In genomic region chr1:87044840-87045239, GRCh38 we compare ENCODE assay signal across 12 cellular contexts.
DNase-seq lines count a peak whose midpoint lies in the region; ATAC-seq and TF ChIP-seq lines count a peak whose summit lies in the region.
"Had no signal": no experiment of that assay in that cellular context is flagged by ENCODE, and none has a peak within 500 bp of the region (broad histone marks: within the 10 kb centered on the region; RNA-seq: fewer than 3 reads in every experiment).

No MANE protein-coding gene starts in this region.

- CTCF ChIA-PET in CD4-positive, alpha-beta T cell (lab: Charles Lee): interaction anchor here (0.8 to 1.4 kb wide), 2 partner anchors 11 to 52 kb away, joined by 3 to 6 read pairs; no protein-coding TSS in a partner anchor
- CTCF ChIA-PET in activated CD4-positive, alpha-beta T cell treated with anti-CD3 and anti-CD28 coated beads, Interleukin-2, amount 10 ng/mL, durations not matched to agents 7 days and 5 days (lab: Charles Lee): interaction anchor here (0.6 to 1.8 kb wide), 4 partner anchors 11 to 340 kb away, joined by 3 to 7 read pairs (median 4); partner anchors contain the start of gene SH3GLB1

- peaks cover 47% of the 10 kb centered on the region for H3K4me1 Mint-ChIP-seq in CD4-positive, alpha-beta T cell (ENCODE audit: low read depth)
- H3K4me1 Mint-ChIP-seq in activated CD4-positive, alpha-beta T cell treated with anti-CD3 and anti-CD28 coated beads, Interleukin-2, amount 10 ng/mL, durations not matched to agents 7 days and 5 days: peaks cover 29% of the 10 kb centered on the region

- H3K27me3 Mint-ChIP-seq in CD4-positive, alpha-beta T cell: no peaks in the 10 kb centered on the region
- H3K27me3 Mint-ChIP-seq in activated CD4-positive, alpha-beta T cell treated with anti-CD3 and anti-CD28 coated beads, Interleukin-2, amount 10 ng/mL, durations not matched to agents 7 days and 5 days: no peaks in the 10 kb centered on the region

- no peaks in the 10 kb centered on the region for H3K36me3 ChIP-seq in spleen
- H3K36me3 ChIP-seq: lower lobe of right lung, upper lobe of right lung had no signal

- peak overlapping the region; percentile 73 for H3K27ac Mint-ChIP-seq in CD4-positive, alpha-beta T cell
- H3K27ac Mint-ChIP-seq in activated CD4-positive, alpha-beta T cell treated with anti-CD3 and anti-CD28 coated beads, Interleukin-2, amount 10 ng/mL, durations not matched to agents 7 days and 5 days: peak overlapping the region; percentile 83

- no peaks in the 10 kb centered on the region for H3K27me3 ChIP-seq in CD4-positive, alpha-beta T cell (ENCODE audit: control insufficient read depth, insufficient read depth, low read length)
- no peaks in the 10 kb centered on the region for H3K27me3 ChIP-seq in spleen (replicated peaks in 1 of 7)
- H3K27me3 ChIP-seq: upper lobe of right lung had no signal

- peaks cover 15% of the 10 kb centered on the region for H3K36me3 Mint-ChIP-seq in CD4-positive, alpha-beta T cell (ENCODE audit: low read depth)
- H3K36me3 Mint-ChIP-seq in activated CD4-positive, alpha-beta T cell treated with anti-CD3 and anti-CD28 coated beads, Interleukin-2, amount 10 ng/mL, durations not matched to agents 7 days and 5 days (ENCODE audit: low read depth): no peaks in the 10 kb centered on the region

- 68 to 79% (median 73%) methylated on average over 5 of the region's 5 CpGs for WGBS in spleen, 5 donors

- peak; percentile 76 for ATAC-seq in CD4-positive, alpha-beta T cell (ENCODE audit: poor library complexity)
- ATAC-seq in GM18873 (IDR thresholded peaks at IDR 0.05; ENCODE audit: low FRiP score, unreplicated experiment): peak; percentile 71
- peak; percentile 32 for ATAC-seq in HG03025 (IDR thresholded peaks at IDR 0.05; ENCODE audit: low FRiP score, unreplicated experiment)
- ATAC-seq: lower lobe of right lung, upper lobe of right lung had no signal

- peak in 7 of 10 experiments; percentile 0 to 51 (median 8) for DNase-seq in CD4-positive, alpha-beta T cell
- DNase-seq in activated CD4-positive, alpha-beta T cell treated with anti-CD3 and anti-CD28 coated beads, Interleukin-2, amount 10 ng/mL, durations not matched to agents 7 days and 5 days: peak; percentile 54
- DNase-seq in DMS53 (lab: John Stamatoyannopoulos, UW) (no peak), OCI-M2 (lab: John Stamatoyannopoulos, UW; ENCODE audit: unreplicated experiment) (no peak), spleen (no peak), NCI-H82 (lab: John Stamatoyannopoulos, UW) (no peak)
- DNase-seq: anterior cingulate cortex, Caco-2, lower lobe of right lung, upper lobe of right lung had no signal

- no peak for TF ChIP-seq POLR2A in spleen (IDR thresholded peaks at IDR 0.05)

- H3K9me3 Mint-ChIP-seq in CD4-positive, alpha-beta T cell: peaks cover 14% of the 10 kb centered on the region
- H3K9me3 Mint-ChIP-seq in activated CD4-positive, alpha-beta T cell treated with anti-CD3 and anti-CD28 coated beads, Interleukin-2, amount 10 ng/mL, durations not matched to agents 7 days and 5 days: peaks cover 12% of the 10 kb centered on the region

- no peak overlapping the region for H3K4me3 ChIP-seq in spleen
- H3K4me3 ChIP-seq: lower lobe of right lung, upper lobe of right lung had no signal

- H3K4me3 Mint-ChIP-seq in CD4-positive, alpha-beta T cell: peak overlapping the region; percentile 23
- no peak overlapping the region for H3K4me3 Mint-ChIP-seq in activated CD4-positive, alpha-beta T cell treated with anti-CD3 and anti-CD28 coated beads, Interleukin-2, amount 10 ng/mL, durations not matched to agents 7 days and 5 days

- intact Hi-C loops in CD4-positive, alpha-beta T cell (cut with DNase I, micrococcal nuclease): loop anchor here in 1 of 2 experiments (1.0 to 2.0 kb wide), 2 partner anchors 39 to 130 kb away; partner anchors contain the start of genes HS2ST1 and SELENOF
- intact Hi-C loops in spleen (cut with DNase I; ENCODE audit: low total_unique reads): no loop called here

- H3K4me1 ChIP-seq in spleen: peaks cover 0 to 44% (median 6%) of the 10 kb centered on the region in 6 donors
- H3K4me1 ChIP-seq: Caco-2, lower lobe of right lung, upper lobe of right lung had no signal

- no peak overlapping the region for H3K27ac ChIP-seq in CD4-positive, alpha-beta T cell (ENCODE audit: low read depth, low read length)
- H3K27ac ChIP-seq in spleen: no peak overlapping the region
- H3K27ac ChIP-seq: lower lobe of right lung, upper lobe of right lung had no signal

- POLR2A ChIA-PET in CD4-positive, alpha-beta T cell (lab: Charles Lee): interaction anchor here (1.1 to 1.8 kb wide), 2 partner anchors 131 to 648 kb away, joined by 3 to 7 read pairs; partner anchors contain the start of genes HS2ST1, ODF2L and SELENOF
- POLR2A ChIA-PET in activated CD4-positive, alpha-beta T cell treated with anti-CD3 and anti-CD28 coated beads, Interleukin-2, amount 10 ng/mL, durations not matched to agents 7 days and 5 days (lab: Charles Lee): no interaction called here

- TF ChIP-seq CTCF in CD4-positive, alpha-beta T cell (IDR thresholded peaks at IDR 0.05): no peak
- TF ChIP-seq CTCF in spleen (IDR thresholded peaks at IDR 0.05 in 8 of 11, conservative IDR thresholded peaks at IDR 0.05 in 3 of 11): no peak

- peaks cover 7% of the 10 kb centered on the region for H3K9me3 ChIP-seq in CD4-positive, alpha-beta T cell (ENCODE audit: control insufficient read depth, low read length)
- peaks cover 0 to 21% (median 15%) of the 10 kb centered on the region in 8 donors for H3K9me3 ChIP-seq in spleen

Comparison
In these comparisons a context has a peak if more than half of its experiments do, and no peak if none do; other contexts are left out.
1. DNase-seq: peak in CD4-positive, alpha-beta T cell (7 of 10) and activated CD4-positive, alpha-beta T cell treated with anti-CD3 and anti-CD28 coated beads, Interleukin-2, amount 10 ng/mL, durations not matched to agents 7 days and 5 days (single experiment); none in DMS53 (single experiment), OCI-M2 (single experiment), spleen (single experiment) and NCI-H82 (single experiment).
2. Peak in every context shown above with its lines, with median percentiles within 50 percentile points of each other: ATAC-seq.